In the genomic region with DNA sequence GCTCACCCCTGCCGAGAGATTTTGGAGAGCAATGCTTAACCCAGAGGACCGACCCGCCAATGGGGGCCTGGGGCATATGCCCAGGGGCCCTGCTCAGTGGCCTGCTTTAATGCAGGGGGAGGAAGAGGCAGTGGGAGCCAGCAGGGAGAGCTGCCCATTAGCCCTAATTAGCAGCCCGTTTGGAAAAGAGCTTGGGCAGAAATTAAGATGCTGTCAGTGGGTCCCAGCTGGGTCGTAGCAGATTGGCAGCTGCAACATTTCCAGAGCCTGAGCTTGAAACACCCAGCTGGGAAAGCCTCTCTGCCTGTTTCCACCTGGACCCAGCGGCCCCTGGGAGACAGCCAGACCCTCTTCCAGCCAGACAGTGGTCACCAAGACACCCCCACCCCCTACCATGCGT, we compare ENCODE assay signal across 16 cellular contexts. TPM values are rescaled to one million over a fixed set of nuclear protein-coding genes. Genes with fewer than 3 reads are reported as not detected.
DNase-seq lines count a peak whose midpoint lies in the region; TF ChIP-seq lines count a peak whose summit lies in the region.
"Had no signal": no experiment of that assay in that cellular context is flagged by ENCODE, and none has a peak within 500 bp of the region (broad histone marks: within the 10 kb centered on the region; RNA-seq: fewer than 3 reads in every experiment).

No MANE protein-coding gene starts in this region.

- H3K9me3 ChIP-seq in BE2C = no peaks in the 10 kb centered on the region
- H3K9me3 ChIP-seq in adrenal gland (replicated peaks in 1 of 3) = no peaks in the 10 kb centered on the region
- H3K9me3 ChIP-seq: A549 had no signal

- H3K4me3 ChIP-seq in BE2C (ENCODE audit: low read depth, low read length) (no peak overlapping the region), adrenal gland (no peak overlapping the region)
- H3K4me3 ChIP-seq: A549, GM23338 had no signal

- H3K27ac Mint-ChIP-seq in glutamatergic neuron (ENCODE audit: unreplicated experiment) (peak overlapping the region; percentile 70), osteocyte (ENCODE audit: unreplicated experiment) (no peak overlapping the region)
- H3K27ac Mint-ChIP-seq: CD8-positive, alpha-beta T cell; GM23338 had no signal

- DNase-seq in BE2C (peak; percentile 63), NCI-H1694 (lab: John Stamatoyannopoulos, UW) (peak; percentile 11), NCI-H524 treated with DMSO at 0.1 percent for 48 hours (lab: John Stamatoyannopoulos, UW) (peak; percentile 82), glutamatergic neuron (peak; percentile 77), NCI-H774 (lab: John Stamatoyannopoulos, UW) (no peak), DMS53 treated with DMSO at 0.1 percent for 48 hours (lab: John Stamatoyannopoulos, UW; ENCODE audit: unreplicated experiment) (no peak), adrenal gland (no peak), osteocyte (ENCODE audit: extremely low spot score, unreplicated experiment) (no peak)
- DNase-seq: CD8-positive, alpha-beta T cell; COR-L47; DMS53; H7; IMR-90 had no signal

- H3K27me3 Mint-ChIP-seq in glutamatergic neuron (ENCODE audit: unreplicated experiment) (peaks cover 19% of the 10 kb centered on the region), osteocyte (ENCODE audit: unreplicated experiment) (peaks cover 18% of the 10 kb centered on the region)

- H3K9me3 Mint-ChIP-seq in glutamatergic neuron (ENCODE audit: unreplicated experiment) = peaks cover 8% of the 10 kb centered on the region
- H3K9me3 Mint-ChIP-seq in osteocyte (ENCODE audit: unreplicated experiment) = no peaks in the 10 kb centered on the region
- H3K9me3 Mint-ChIP-seq: CD8-positive, alpha-beta T cell; GM23338 had no signal

- no peak for TF ChIP-seq POLR2A in adrenal gland (IDR thresholded peaks at IDR 0.05)

- H3K36me3 Mint-ChIP-seq in glutamatergic neuron (ENCODE audit: unreplicated experiment) (no peaks in the 10 kb centered on the region), osteocyte (ENCODE audit: unreplicated experiment) (no peaks in the 10 kb centered on the region)
- H3K36me3 Mint-ChIP-seq: CD14-positive monocyte; CD8-positive, alpha-beta T cell had no signal

- H3K27me3 ChIP-seq in BE2C (no peaks in the 10 kb centered on the region), adrenal gland (no peaks in the 10 kb centered on the region)

- H3K4me1 ChIP-seq in BE2C (peaks cover 43% of the 10 kb centered on the region), adrenal gland (replicated peaks in 1 of 2) (no peaks in the 10 kb centered on the region)
- H3K4me1 ChIP-seq: A549 had no signal

- 64 to 78% (median 74%) methylated on average over 7 of the region's 7 CpGs for WGBS in adrenal gland, 4 donors

- no peaks in the 10 kb centered on the region for H3K36me3 ChIP-seq in BE2C
- H3K36me3 ChIP-seq in adrenal gland (replicated peaks in 1 of 2) = no peaks in the 10 kb centered on the region

- peak overlapping the region; percentile 59 for H3K4me3 Mint-ChIP-seq in glutamatergic neuron (ENCODE audit: unreplicated experiment)
- H3K4me3 Mint-ChIP-seq in osteocyte (ENCODE audit: unreplicated experiment) = no peak overlapping the region
- H3K4me3 Mint-ChIP-seq: CD14-positive monocyte; CD8-positive, alpha-beta T cell; GM23338 had no signal

- H3K4me1 Mint-ChIP-seq in glutamatergic neuron (ENCODE audit: low read depth, unreplicated experiment) (peaks cover 36% of the 10 kb centered on the region), osteocyte (ENCODE audit: unreplicated experiment) (no peaks in the 10 kb centered on the region)
- H3K4me1 Mint-ChIP-seq: CD14-positive monocyte had no signal

- no peak for TF ChIP-seq CTCF in BE2C (IDR thresholded peaks at IDR 0.05; ENCODE audit: low read depth, low read length)
- TF ChIP-seq CTCF in glutamatergic neuron (IDR thresholded peaks at IDR 0.05; ENCODE audit: partially characterized antibody, unreplicated experiment) = no peak
- no peak for TF ChIP-seq CTCF in adrenal gland (IDR thresholded peaks at IDR 0.05)
- TF ChIP-seq CTCF in osteocyte (IDR thresholded peaks at IDR 0.05) = no peak

- intact Hi-C loops in adrenal gland (cut with DNase I) = no loop called here

- no peak overlapping the region for H3K27ac ChIP-seq in adrenal gland
- H3K27ac ChIP-seq: A549 had no signal

RNA-seq across cellular contexts. Expression of a gene that starts 39.5 kb away (rescaled TPM):
- polyA plus RNA-seq in BE2C (2012; ENCODE audit: insufficient read depth, insufficient read length, low read depth) = 0.39 TPM
- total RNA-seq in glutamatergic neuron (ENCODE audit: unreplicated experiment) (1.2 TPM), adrenal gland (10 to 100 TPM in 3 of 8 donors, 1 to 10 TPM in 5; 4.5 to 13.5 (median 9.4) TPM), osteocyte (1.6 and 2.2 TPM in 2 replicates)
- 10 to 100 TPM in 2 of 3 donors, 1 to 10 TPM in 1; 6.8 to 20.5 (median 13.1) TPM for polyA plus RNA-seq in adrenal gland

Comparison
In these comparisons a context has a peak if more than half of its experiments do, and no peak if none do; other contexts are left out.
1. DNase-seq: peak in BE2C (single experiment), NCI-H1694 (single experiment), NCI-H524 treated with DMSO at 0.1 percent for 48 hours (single experiment) and glutamatergic neuron (single experiment); none in NCI-H774 (single experiment), DMS53 treated with DMSO at 0.1 percent for 48 hours (single experiment), adrenal gland (0 of 7) and osteocyte (single experiment).